Comparison of ENCODE assay signal across 12 cellular contexts in the genomic region with DNA sequence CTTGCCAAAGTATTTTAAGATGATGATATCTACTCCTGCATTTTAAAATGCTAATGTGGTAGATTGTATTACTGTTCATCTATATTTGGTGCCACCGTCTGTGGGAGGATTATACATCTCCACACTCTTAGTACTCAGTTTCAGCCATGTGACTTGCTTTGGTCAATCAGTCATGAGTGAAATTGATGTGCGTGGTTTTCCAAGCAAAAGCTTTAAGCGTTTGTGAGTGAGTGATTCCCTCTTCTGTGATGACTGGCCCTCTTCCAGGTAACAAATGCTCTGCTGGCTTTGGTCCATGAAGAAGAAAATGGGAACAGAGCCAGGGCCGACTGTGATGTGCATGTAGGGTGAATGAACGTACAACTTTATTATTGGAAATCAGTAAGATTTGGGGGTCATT.
DNase-seq lines count a peak whose midpoint lies in the region; ATAC-seq, FAIRE-seq and TF ChIP-seq lines count a peak whose summit lies in the region.
"Had no signal": no experiment of that assay in that cellular context is flagged by ENCODE, and none has a peak within 500 bp of the region (broad histone marks: within the 10 kb centered on the region; RNA-seq: fewer than 3 reads in every experiment).

No MANE protein-coding gene starts in this region.

- H3K4me1 ChIP-seq in right atrium auricular region: no peaks in the 10 kb centered on the region

- DNase-seq in ACHN (peak; percentile 7), NCI-H187 (lab: John Stamatoyannopoulos, UW) (peak; percentile 80 to 84), brain pericyte (ENCODE audit: low read depth, low spot score) (peak; percentile 59), left colon (no peak), right atrium auricular region (ENCODE audit: low spot score) (no peak), GM13976 (ENCODE audit: low spot score) (no peak), urothelium cell line (ENCODE audit: low spot score) (no peak)
- DNase-seq: CD8-positive, alpha-beta T cell; dermis blood vessel endothelial cell; hypothalamus; Kasumi-1 had no signal

- no peak overlapping the region for H3K27ac ChIP-seq in right atrium auricular region

- intact Hi-C loops in left colon (cut with DNase I, micrococcal nuclease): no loop called here

- no peaks in the 10 kb centered on the region for H3K9me3 ChIP-seq in right atrium auricular region

- no peak for FAIRE-seq in urothelium cell line (lab: Jason Lieb, UNC)

- no peak overlapping the region for H3K4me3 ChIP-seq in right atrium auricular region

- H3K27me3 ChIP-seq in right atrium auricular region: no peaks in the 10 kb centered on the region

- in situ Hi-C loops in ACHN (cut with HindIII; ENCODE audit: low pct_ligation_motif_present, low pct_unique_long_range_greater_than_20kb, low sequenced_read_pairs): no loop called here
- in situ Hi-C loops in GM13976 (cut with MboI; ENCODE audit: low sequenced_read_pairs, unreplicated experiment): no loop called here

- TF ChIP-seq CTCF in right atrium auricular region (IDR thresholded peaks at IDR 0.05) (no peak), GM13976 (IDR thresholded peaks at IDR 0.05; ENCODE audit: borderline replicate concordance, control extremely low read depth, extremely low read depth, insufficient read depth, missing control alignments) (no peak)

- H3K36me3 ChIP-seq in right atrium auricular region: no peaks in the 10 kb centered on the region

- ATAC-seq in GM18858 (IDR thresholded peaks at IDR 0.05; ENCODE audit: unreplicated experiment) (peak; percentile 69), left colon (no peak)
- ATAC-seq: CD8-positive, alpha-beta T cell had no signal

Comparison
In these comparisons a context has a peak if more than half of its experiments do, and no peak if none do; other contexts are left out.
1. DNase-seq: peak in ACHN (single experiment), NCI-H187 (2 of 2) and brain pericyte (single experiment); none in left colon (0 of 2), right atrium auricular region (single experiment), GM13976 (single experiment) and urothelium cell line (single experiment).